20 cellular contexts compared by ENCODE assay signal in genomic region chr22:28896611-28897010, GRCh38. TPM values are rescaled to one million over a fixed set of nuclear protein-coding genes. Genes with fewer than 3 reads are reported as not detected.
A peak's percentile ranks its signal among the peaks of the same experiment; 100 is the strongest.
DNase-seq lines count a peak whose midpoint lies in the region; ATAC-seq and TF ChIP-seq lines count a peak whose summit lies in the region.
"Had no signal": no experiment of that assay in that cellular context is flagged by ENCODE, and none has a peak within 500 bp of the region (broad histone marks: within the 10 kb centered on the region; RNA-seq: fewer than 3 reads in every experiment).

No MANE protein-coding gene starts in this region.

- H3K4me1 Mint-ChIP-seq in nephron, result peaks cover 52% of the 10 kb centered on the region
- peaks cover 5% of the 10 kb centered on the region for H3K4me1 Mint-ChIP-seq in activated CD4-positive, alpha-beta T cell treated with anti-CD3 and anti-CD28 coated beads, Interleukin-2, amount 10 ng/mL, durations not matched to agents 24 days and 14 days

- H3K27ac Mint-ChIP-seq in nephron, result peak overlapping the region; percentile 42 to 75 (median 52)
- H3K27ac Mint-ChIP-seq in activated CD4-positive, alpha-beta T cell treated with anti-CD3 and anti-CD28 coated beads, Interleukin-2, amount 10 ng/mL, durations not matched to agents 24 days and 14 days, result no peak overlapping the region
- H3K27ac Mint-ChIP-seq: activated CD4-positive, alpha-beta T cell treated with anti-CD3 and anti-CD28 coated beads, Interleukin-2, amount 10 ng/mL, durations not matched to agents 7 days and 5 days; activated naive CD8-positive, alpha-beta T cell treated with anti-CD3 and anti-CD28 coated beads for 36 hours; effector memory CD8-positive, alpha-beta T cell had no signal

- no peak for TF ChIP-seq CTCF in nephron (IDR thresholded peaks at IDR 0.05; ENCODE audit: unreplicated experiment in 3 of 3)
- no peak for TF ChIP-seq CTCF in foreskin fibroblast (IDR thresholded peaks at IDR 0.05; ENCODE audit: low read depth, low read length)
- no peak for TF ChIP-seq CTCF in ascending aorta (IDR thresholded peaks at IDR 0.05)

- H3K27me3 ChIP-seq in HUES48 (ENCODE audit: control insufficient read depth, insufficient read depth, low read length), result no peaks in the 10 kb centered on the region
- H3K27me3 ChIP-seq in ascending aorta, result no peaks in the 10 kb centered on the region
- H3K27me3 ChIP-seq: BE2C, testis had no signal

- intact Hi-C loops in activated CD4-positive, alpha-beta T cell treated with anti-CD3 and anti-CD28 coated beads, Interleukin-2, amount 10 ng/mL, durations not matched to agents 24 days and 14 days (cut with micrococcal nuclease), result no loop called here
- intact Hi-C loops in ascending aorta (cut with DNase I), result no loop called here

- DNase-seq in NOMO-1 treated with DMSO at 0.1 percent for 48 hours (lab: John Stamatoyannopoulos, UW; ENCODE audit: unreplicated experiment), result peak; percentile 63
- DNase-seq in cerebellar cortex (ENCODE audit: low spot score), result peak; percentile 12
- DNase-seq in activated CD4-positive, alpha-beta T cell treated with anti-CD3 and anti-CD28 coated beads, Interleukin-2, amount 10 ng/mL, durations not matched to agents 24 days and 14 days, result no peak
- no peak for DNase-seq in foreskin fibroblast
- DNase-seq in ascending aorta (ENCODE audit: low spot score in 2 of 2), result no peak
- DNase-seq: activated CD4-positive, alpha-beta T cell treated with anti-CD3 and anti-CD28 coated beads, Interleukin-2, amount 10 ng/mL, durations not matched to agents 7 days and 5 days; activated naive CD8-positive, alpha-beta T cell treated with anti-CD3 and anti-CD28 coated beads for 36 hours; activated T-cell treated with anti-CD3 and anti-CD28 coated beads, Interleukin-2, amount 50 U/mL, for 1 hour; BE2C; cerebellar nuclear complex; effector memory CD8-positive, alpha-beta T cell; GM23248; NCI-H1092; NCI-H748 treated with DMSO at 0.1 percent for 48 hours; right cardiac atrium; T-helper 9 cell; testis had no signal

- H3K36me3 ChIP-seq in HUES48 (ENCODE audit: control insufficient read depth, insufficient read depth, low read length) (no peaks in the 10 kb centered on the region), ascending aorta (no peaks in the 10 kb centered on the region)
- H3K36me3 ChIP-seq: BE2C had no signal

- H3K9me3 ChIP-seq in HUES48 (ENCODE audit: control insufficient read depth, insufficient read depth, low read length) (no peaks in the 10 kb centered on the region), ascending aorta (no peaks in the 10 kb centered on the region)
- H3K9me3 ChIP-seq: BE2C, testis had no signal

- 0 out of 2 replicates have a peak overlapping the region, but pooled peaks have one; percentile 1 for H3K9ac ChIP-seq in HUES48 (ENCODE audit: low read depth, low read length)
- H3K9ac ChIP-seq: GM23248 had no signal

- H3K4me3 Mint-ChIP-seq in nephron, result no peak overlapping the region
- no peak overlapping the region for H3K4me3 Mint-ChIP-seq in activated CD4-positive, alpha-beta T cell treated with anti-CD3 and anti-CD28 coated beads, Interleukin-2, amount 10 ng/mL, durations not matched to agents 24 days and 14 days
- H3K4me3 Mint-ChIP-seq: activated CD4-positive, alpha-beta T cell treated with anti-CD3 and anti-CD28 coated beads, Interleukin-2, amount 10 ng/mL, durations not matched to agents 7 days and 5 days; activated naive CD8-positive, alpha-beta T cell treated with anti-CD3 and anti-CD28 coated beads for 36 hours; effector memory CD8-positive, alpha-beta T cell had no signal

- no peak overlapping the region for H3K4me3 ChIP-seq in HUES48 (ENCODE audit: low read depth, low read length)
- H3K4me3 ChIP-seq in foreskin fibroblast (ENCODE audit: low read depth in 1 of 2, low read length in 2 of 2), result no peak overlapping the region
- no peak overlapping the region for H3K4me3 ChIP-seq in ascending aorta
- H3K4me3 ChIP-seq: GM23248, testis had no signal

- H3K4me1 ChIP-seq in HUES48 (ENCODE audit: control insufficient read depth, insufficient read depth, low read length) (peaks cover 38% of the 10 kb centered on the region), ascending aorta (peaks cover 0 to 18% of the 10 kb centered on the region in 2 donors)
- H3K4me1 ChIP-seq: testis had no signal

- H3K27me3 Mint-ChIP-seq in nephron (ENCODE audit: low read depth), result peaks cover 3% of the 10 kb centered on the region
- peaks cover 47% of the 10 kb centered on the region for H3K27me3 Mint-ChIP-seq in activated CD4-positive, alpha-beta T cell treated with anti-CD3 and anti-CD28 coated beads, Interleukin-2, amount 10 ng/mL, durations not matched to agents 24 days and 14 days

- H3K9me3 Mint-ChIP-seq in nephron, result no peaks in the 10 kb centered on the region
- H3K9me3 Mint-ChIP-seq in activated CD4-positive, alpha-beta T cell treated with anti-CD3 and anti-CD28 coated beads, Interleukin-2, amount 10 ng/mL, durations not matched to agents 24 days and 14 days, result no peaks in the 10 kb centered on the region
- H3K9me3 Mint-ChIP-seq: activated CD4-positive, alpha-beta T cell treated with anti-CD3 and anti-CD28 coated beads, Interleukin-2, amount 10 ng/mL, durations not matched to agents 7 days and 5 days; activated naive CD8-positive, alpha-beta T cell treated with anti-CD3 and anti-CD28 coated beads for 36 hours; effector memory CD8-positive, alpha-beta T cell had no signal

- ATAC-seq in HG02885 (IDR thresholded peaks at IDR 0.05; ENCODE audit: poor library complexity, unreplicated experiment), result no peak
- ATAC-seq: effector memory CD8-positive, alpha-beta T cell; right cardiac atrium had no signal

- peak overlapping the region; percentile 65 for H3K27ac ChIP-seq in HUES48 (ENCODE audit: low read depth, low read length)
- H3K27ac ChIP-seq in ascending aorta, result no peak overlapping the region
- H3K27ac ChIP-seq: GM23248, testis had no signal

- peaks cover 7% of the 10 kb centered on the region for H3K36me3 Mint-ChIP-seq in nephron (ENCODE audit: low read depth)
- no peaks in the 10 kb centered on the region for H3K36me3 Mint-ChIP-seq in activated CD4-positive, alpha-beta T cell treated with anti-CD3 and anti-CD28 coated beads, Interleukin-2, amount 10 ng/mL, durations not matched to agents 24 days and 14 days (ENCODE audit: low read depth)
- H3K36me3 Mint-ChIP-seq: activated naive CD8-positive, alpha-beta T cell treated with anti-CD3 and anti-CD28 coated beads for 36 hours had no signal

RNA-seq across cellular contexts. Expression of gene ZNRF3, which starts 13.2 kb away (rescaled TPM):
- 2.0 and 2.3 TPM in 2 replicates for total RNA-seq in activated CD4-positive, alpha-beta T cell treated with anti-CD3 and anti-CD28 coated beads, Interleukin-2, amount 10 ng/mL, durations not matched to agents 24 days and 14 days
- 49.1 TPM for total RNA-seq in ascending aorta

Comparison
In these comparisons a context has a peak if more than half of its experiments do, and no peak if none do; other contexts are left out.
1. DNase-seq: peak in NOMO-1 treated with DMSO at 0.1 percent for 48 hours (single experiment) and cerebellar cortex (single experiment); none in activated CD4-positive, alpha-beta T cell treated with anti-CD3 and anti-CD28 coated beads, Interleukin-2, amount 10 ng/mL, durations not matched to agents 24 days and 14 days (single experiment), foreskin fibroblast (0 of 2) and ascending aorta (0 of 2).
2. RNA of gene ZNRF3, which starts 13.2 kb away (total RNA-seq): 49.1 TPM in ascending aorta (single experiment); 2.0 to 2.3 TPM in activated CD4-positive, alpha-beta T cell treated with anti-CD3 and anti-CD28 coated beads, Interleukin-2, amount 10 ng/mL, durations not matched to agents 24 days and 14 days; every median in the first group is over 10 times any median in the second.